ENCODE assay signal across 10 cellular contexts in the genomic region with DNA sequence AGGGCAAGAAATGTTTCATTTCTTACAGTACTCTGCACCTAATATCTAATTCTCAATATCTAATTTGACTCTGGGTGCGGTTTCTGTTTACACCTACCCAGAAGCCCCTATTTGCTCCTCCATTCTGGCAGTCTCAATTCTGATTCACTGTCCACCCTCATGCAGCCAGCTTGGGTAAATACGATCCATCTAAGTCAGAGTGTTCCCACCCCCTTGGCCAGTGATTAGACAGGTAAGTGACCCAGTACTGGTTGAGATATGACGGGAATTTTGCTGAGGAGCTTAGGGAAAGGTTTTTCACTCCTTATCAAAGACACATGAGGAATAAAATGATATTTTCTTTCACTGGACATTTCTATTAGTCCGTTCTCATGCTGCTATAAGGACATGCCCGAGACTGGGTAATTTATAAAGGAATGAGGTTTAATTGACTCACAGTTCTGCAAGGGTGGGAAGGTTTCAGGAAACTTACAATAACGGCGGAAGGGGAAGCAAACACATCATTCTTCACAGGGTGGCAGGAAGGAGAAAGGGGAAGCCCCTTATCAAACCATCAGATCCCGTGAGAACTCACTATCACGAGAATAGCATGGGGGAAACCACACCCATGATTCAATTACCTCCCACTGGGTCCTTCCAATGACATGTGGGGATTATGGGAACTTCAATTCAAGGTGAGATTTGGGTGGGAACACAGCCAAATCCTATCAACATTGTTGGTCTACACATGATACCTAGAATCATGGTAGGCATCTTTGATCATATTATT. TPM values are rescaled to one million over a fixed set of nuclear protein-coding genes. Genes with fewer than 3 reads are reported as not detected.
DNase-seq lines count a peak whose midpoint lies in the region; ATAC-seq lines count a peak whose summit lies in the region.
"Had no signal": no experiment of that assay in that cellular context is flagged by ENCODE, and none has a peak within 500 bp of the region (broad histone marks: within the 10 kb centered on the region; RNA-seq: fewer than 3 reads in every experiment).

No MANE protein-coding gene starts in this region.

- DNase-seq in CD1c-positive myeloid dendritic cell (ENCODE audit: extremely low spot score) (peak; percentile 53), NCI-H2227 (lab: John Stamatoyannopoulos, UW; ENCODE audit: unreplicated experiment) (peak; percentile 16), dermis blood vessel endothelial cell (peak; percentile 47), NCI-H2171 (lab: John Stamatoyannopoulos, UW) (no peak), Right ventricle myocardium superior (no peak)
- DNase-seq: activated CD8-positive, alpha-beta memory T cell treated with anti-CD3 and anti-CD28 coated beads, Interleukin-2, amount 10 ng/mL, durations not matched to agents 7 days and 5 days had no signal

- ATAC-seq in GM18519 (IDR thresholded peaks at IDR 0.05; ENCODE audit: low FRiP score, unreplicated experiment), result no peak
- ATAC-seq in Right ventricle myocardium superior (ENCODE audit: poor library complexity), result no peak
- ATAC-seq: activated CD8-positive, alpha-beta memory T cell treated with anti-CD3 and anti-CD28 coated beads, Interleukin-2, amount 10 ng/mL, durations not matched to agents 7 days and 5 days had no signal

- intact Hi-C loops in Right ventricle myocardium superior (cut with DNase I), result no loop called here

RNA-seq across cellular contexts. Expression of gene GLO1, which starts 29.4 kb away (rescaled TPM):
- total RNA-seq in dermis blood vessel endothelial cell (106 and 145 TPM in 2 replicates), Right ventricle myocardium superior (85.5 TPM)

RNA-seq across cellular contexts. Expression of gene BTBD9, which starts 33.9 kb away (rescaled TPM):
- total RNA-seq in dermis blood vessel endothelial cell, result 11.6 and 12.1 TPM in 2 replicates
- 14.9 TPM for total RNA-seq in Right ventricle myocardium superior

RNA-seq across cellular contexts. Expression of gene DNAH8, which starts 41.5 kb away (rescaled TPM):
- total RNA-seq in dermis blood vessel endothelial cell (under 0.01 and 0.05 TPM in 2 replicates), Right ventricle myocardium superior (0.03 TPM)
- total RNA-seq: dermis microvascular lymphatic vessel endothelial cell, LHCN-M2, omental fat pad had no signal

Comparison
In these comparisons a context has a peak if more than half of its experiments do, and no peak if none do; other contexts are left out.
1. DNase-seq: peak in CD1c-positive myeloid dendritic cell (single experiment), NCI-H2227 (single experiment) and dermis blood vessel endothelial cell (single experiment); none in NCI-H2171 (single experiment) and Right ventricle myocardium superior (single experiment).